In the genomic region with DNA sequence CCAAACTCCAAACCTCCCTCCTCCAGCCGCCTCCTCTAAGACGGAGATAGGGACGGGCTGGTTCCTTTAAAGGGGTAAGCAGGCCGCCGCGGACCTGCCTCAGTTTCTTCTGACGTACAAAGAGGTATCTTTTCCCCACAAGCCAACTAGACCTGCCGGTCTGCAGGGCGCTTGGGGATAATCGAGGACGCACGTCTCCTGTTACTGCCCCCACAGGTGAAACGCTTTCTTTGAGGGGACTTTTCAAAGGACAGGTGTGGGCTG, we compare ENCODE assay signal across 7 cellular contexts. TPM values are rescaled to one million over a fixed set of nuclear protein-coding genes. Genes with fewer than 3 reads are reported as not detected.
DNase-seq lines count a peak whose midpoint lies in the region; ATAC-seq, FAIRE-seq and TF ChIP-seq lines count a peak whose summit lies in the region.

No MANE protein-coding gene starts in this region.

- H3K4me3 ChIP-seq in MG63 (peak overlapping the region; percentile 73), mucosa of descending colon (peak overlapping the region; percentile 71)

- H3K36me3 Mint-ChIP-seq in central memory CD8-positive, alpha-beta T cell (ENCODE audit: insufficient read depth) = peaks cover 12% of the 10 kb centered on the region

- peaks cover 35% of the 10 kb centered on the region for H3K4me1 Mint-ChIP-seq in central memory CD8-positive, alpha-beta T cell

- peak; percentile 74; the same call in 1 of the 2 replicates for TF ChIP-seq POLR2A in GM12892 (IDR thresholded peaks at IDR 0.05; ENCODE audit: low read depth, low read length)

- H3K36me3 ChIP-seq in MG63 (no peaks in the 10 kb centered on the region), mucosa of descending colon (ENCODE audit: low read depth) (no peaks in the 10 kb centered on the region)

- ATAC-seq in central memory CD8-positive, alpha-beta T cell (replicated peaks; ENCODE audit: extremely low read depth, poor library complexity, severe bottlenecking) = no peak
- ATAC-seq in mucosa of descending colon (no peak), GM18502 (IDR thresholded peaks at IDR 0.05; ENCODE audit: poor library complexity, unreplicated experiment) (no peak), HG02840 (IDR thresholded peaks at IDR 0.05; ENCODE audit: low FRiP score, unreplicated experiment) (no peak)

- no peaks in the 10 kb centered on the region for H3K27me3 ChIP-seq in MG63

- H3K4me3 Mint-ChIP-seq in central memory CD8-positive, alpha-beta T cell = peak overlapping the region; percentile 95

- intact Hi-C loops in mucosa of descending colon (cut with DNase I, micrococcal nuclease) = no loop called here

- H3K4me1 ChIP-seq in mucosa of descending colon (ENCODE audit: low read depth) = peaks cover 28% of the 10 kb centered on the region

- no peaks in the 10 kb centered on the region for H3K27me3 Mint-ChIP-seq in central memory CD8-positive, alpha-beta T cell

- H3K9me3 ChIP-seq in MG63 (no peaks in the 10 kb centered on the region), mucosa of descending colon (no peaks in the 10 kb centered on the region)

- no peaks in the 10 kb centered on the region for H3K9me3 Mint-ChIP-seq in central memory CD8-positive, alpha-beta T cell

- TF ChIP-seq CTCF in mucosa of descending colon (IDR thresholded peaks at IDR 0.05) = no peak

- H3K27ac Mint-ChIP-seq in central memory CD8-positive, alpha-beta T cell (ENCODE audit: low read depth) = peak overlapping the region; percentile 93

- FAIRE-seq in GM12892 (lab: Jason Lieb, UNC) = no peak

- DNase-seq in GM12892 (ENCODE audit: insufficient read length) (no peak), MG63 (no peak), mucosa of descending colon (peak in 1 of 3 donors; percentile 65), OCI-M2 (lab: John Stamatoyannopoulos, UW; ENCODE audit: unreplicated experiment) (no peak)
- no peak for DNase-seq in central memory CD8-positive, alpha-beta T cell (ENCODE audit: low spot score in 2 of 2)

RNA-seq across cellular contexts. Expression of gene RFFL, which starts 25.1 kb away (rescaled TPM):
- polyA plus RNA-seq in GM12892 (2012; ENCODE audit: missing spikeins) = 35.4 TPM
- total RNA-seq in MG63 (2014; rRNA removed; shearing (Covaris generic); ENCODE audit: low replicate concordance) = 10.5 and 18.0 TPM in 2 replicates
- 10 to 100 TPM; 45.2 to 69.1 (median 64.1) TPM for total RNA-seq in mucosa of descending colon

RNA-seq across cellular contexts. Expression of gene RAD51D, which starts 31.1 kb away (rescaled TPM):
- polyA plus RNA-seq in GM12892 (2012; ENCODE audit: missing spikeins) = 21.0 TPM
- 9.4 and 18.8 TPM in 2 replicates for total RNA-seq in MG63 (2014; rRNA removed; shearing (Covaris generic); ENCODE audit: low replicate concordance)
- 10 to 100 TPM in 2 of 3 donors, 1 to 10 TPM in 1; 9.1 to 14.4 (median 11.6) TPM for total RNA-seq in mucosa of descending colon

RNA-seq across cellular contexts. Expression of gene FNDC8, which starts 32.8 kb away (rescaled TPM):
- polyA plus RNA-seq in GM12892 (2012; ENCODE audit: missing spikeins) = not detected
- not detected in 2 replicates for total RNA-seq in MG63 (2014; rRNA removed; shearing (Covaris generic); ENCODE audit: low replicate concordance)
- total RNA-seq in mucosa of descending colon = not detected

RNA-seq across cellular contexts. Expression of gene NLE1, which starts 53.5 kb away (rescaled TPM):
- 12.6 TPM for polyA plus RNA-seq in GM12892 (2012; ENCODE audit: missing spikeins)
- total RNA-seq in MG63 (2014; rRNA removed; shearing (Covaris generic); ENCODE audit: low replicate concordance) = 25.6 and 71.4 TPM in 2 replicates
- total RNA-seq in mucosa of descending colon = 10 to 100 TPM in 2 of 3 donors, 1 to 10 TPM in 1; 9.0 to 13.6 (median 12.1) TPM

RNA-seq across cellular contexts. Expression of gene UNC45B, which starts 59.0 kb away (rescaled TPM):
- not detected for polyA plus RNA-seq in GM12892 (2012; ENCODE audit: missing spikeins)
- total RNA-seq in MG63 (2014; rRNA removed; shearing (Covaris generic); ENCODE audit: low replicate concordance) = not detected in 2 replicates
- under 1 TPM in 1 of 3 donors, not detected in 2; 0.05 TPM for total RNA-seq in mucosa of descending colon
